Comparison of ENCODE assay signal across 9 cellular contexts in genomic region chr6:105560611-105561066, GRCh38.
DNase-seq lines count a peak whose midpoint lies in the region; ATAC-seq and TF ChIP-seq lines count a peak whose summit lies in the region.
"Had no signal": no experiment of that assay in that cellular context is flagged by ENCODE, and none has a peak within 500 bp of the region (broad histone marks: within the 10 kb centered on the region; RNA-seq: fewer than 3 reads in every experiment).

No MANE protein-coding gene starts in this region.

- peak; percentile 2 for DNase-seq in fibroblast of pulmonary artery (ENCODE audit: low read depth)
- DNase-seq in pons (ENCODE audit: low spot score), result no peak
- DNase-seq in HAP-1 (ENCODE audit: low spot score in 2 of 2), result no peak
- DNase-seq in NCI-H2029 (lab: John Stamatoyannopoulos, UW), result no peak
- no peak for DNase-seq in NCI-H774 (lab: John Stamatoyannopoulos, UW)
- DNase-seq: NCI-H510A treated with DMSO at 0.1 percent for 48 hours had no signal

- in situ Hi-C loops in HAP-1 (cut with MboI; ENCODE audit: low sequenced_read_pairs), result no loop called here

- H3K4me1 ChIP-seq in HAP-1, result peaks cover 6% of the 10 kb centered on the region; the same call in 1 of the 2 replicates

- H3K4me3 ChIP-seq in fibroblast of pulmonary artery (replicated peaks; ENCODE audit: low read depth, low read length) (no peak overlapping the region), HAP-1 (no peak overlapping the region)

- no peaks in the 10 kb centered on the region for H3K36me3 ChIP-seq in HAP-1 (replicated peaks)

- no peaks in the 10 kb centered on the region for H3K9me3 ChIP-seq in HAP-1

- no peaks in the 10 kb centered on the region for H3K27me3 ChIP-seq in HAP-1 (ENCODE audit: low read depth)

- no peak for TF ChIP-seq CTCF in fibroblast of pulmonary artery (IDR thresholded peaks at IDR 0.05; ENCODE audit: low read length, missing control alignments)

- ATAC-seq in GM18858 (IDR thresholded peaks at IDR 0.05; ENCODE audit: unreplicated experiment) (peak; percentile 98), GM21717 (IDR thresholded peaks at IDR 0.05; ENCODE audit: unreplicated experiment) (peak; percentile 92), HG03558 (IDR thresholded peaks at IDR 0.05; ENCODE audit: extremely low read depth, unreplicated experiment) (peak; percentile 95)
